In genomic region chr7:5596046-5596895, GRCh38 we compare ENCODE assay signal across 8 cellular contexts. TPM values are rescaled to one million over a fixed set of nuclear protein-coding genes. Genes with fewer than 3 reads are reported as not detected.
DNase-seq lines count a peak whose midpoint lies in the region; ATAC-seq and TF ChIP-seq lines count a peak whose summit lies in the region.

No MANE protein-coding gene starts in this region.

- TF ChIP-seq CTCF in fibroblast of mammary gland (conservative IDR thresholded peaks at IDR 0.05; ENCODE audit: control insufficient read depth, insufficient read depth, low read depth, low read length) = no peak

- H3K27me3 ChIP-seq in NT2/D1 (ENCODE audit: insufficient read depth, insufficient read length) = peaks cover 13% of the 10 kb centered on the region

- H3K9me3 ChIP-seq in NT2/D1 (ENCODE audit: insufficient read depth, low read length) = no peaks in the 10 kb centered on the region

- no peaks in the 10 kb centered on the region for H3K9me3 Mint-ChIP-seq in activated T-cell treated with anti-CD3 and anti-CD28 coated beads, Interleukin-2, amount 50 U/mL, for 72 hours

- peaks cover 8% of the 10 kb centered on the region for H3K27me3 Mint-ChIP-seq in activated T-cell treated with anti-CD3 and anti-CD28 coated beads, Interleukin-2, amount 50 U/mL, for 72 hours (ENCODE audit: low read depth)

- DNase-seq in NT2/D1 (ENCODE audit: low read depth, low spot score) (no peak), fibroblast of mammary gland (ENCODE audit: low read depth) (peak; percentile 95), non-pigmented ciliary epithelial cell (ENCODE audit: low read depth) (peak; percentile 83)
- peak; percentile 86 to 87 for DNase-seq in activated T-cell treated with anti-CD3 and anti-CD28 coated beads, Interleukin-2, amount 50 U/mL, for 72 hours

- H3K4me1 ChIP-seq in NT2/D1 (ENCODE audit: insufficient read depth, insufficient read length) = peaks cover 41% of the 10 kb centered on the region

- peak; percentile 46 for TF ChIP-seq POLR2A in GM18505 (IDR thresholded peaks at IDR 0.05; ENCODE audit: borderline replicate concordance, extremely low read depth, insufficient read depth, insufficient read length)

- H3K27ac ChIP-seq in temporal lobe (ENCODE audit: low read depth, low read length) = peak overlapping the region; percentile 68

- peaks cover 0 to 2% of the 10 kb centered on the region in 2 donors for H3K36me3 Mint-ChIP-seq in activated T-cell treated with anti-CD3 and anti-CD28 coated beads, Interleukin-2, amount 50 U/mL, for 72 hours (ENCODE audit: insufficient read depth in 2 of 2)

- peaks cover 67% of the 10 kb centered on the region for H3K36me3 ChIP-seq in NT2/D1 (ENCODE audit: insufficient read depth, insufficient read length, low read length)

- H3K4me3 ChIP-seq in NT2/D1 (ENCODE audit: insufficient read length, low read depth) = peak overlapping the region; percentile 98
- H3K4me3 ChIP-seq in fibroblast of mammary gland (ENCODE audit: control insufficient read depth, low read depth, low read length) = peak overlapping the region; percentile 76

- H3K4me3 Mint-ChIP-seq in activated T-cell treated with anti-CD3 and anti-CD28 coated beads, Interleukin-2, amount 50 U/mL, for 72 hours = peak overlapping the region; percentile 81

- peaks cover 24% of the 10 kb centered on the region for H3K4me1 Mint-ChIP-seq in activated T-cell treated with anti-CD3 and anti-CD28 coated beads, Interleukin-2, amount 50 U/mL, for 72 hours (ENCODE audit: low read depth)

- H3K9ac ChIP-seq in NT2/D1 (ENCODE audit: insufficient read length, low read depth) = peak overlapping the region; percentile 100

- no peak overlapping the region for H3K27ac Mint-ChIP-seq in activated T-cell treated with anti-CD3 and anti-CD28 coated beads, Interleukin-2, amount 50 U/mL, for 72 hours

- no peak for ATAC-seq in GM18505 (IDR thresholded peaks at IDR 0.05; ENCODE audit: unreplicated experiment)
- peak; percentile 79 to 84 for ATAC-seq in activated T-cell treated with anti-CD3 and anti-CD28 coated beads, Interleukin-2, amount 50 U/mL, for 72 hours (replicated peaks in 1 of 2)
- no peak for ATAC-seq in HG02885 (IDR thresholded peaks at IDR 0.05; ENCODE audit: poor library complexity, unreplicated experiment)
- ATAC-seq in GM19467 (IDR thresholded peaks at IDR 0.05; ENCODE audit: unreplicated experiment) = no peak

RNA-seq across cellular contexts. Expression of gene FSCN1, which starts 3.7 kb away (rescaled TPM):
- 10 to 100 TPM; 25.7 to 31.3 TPM for total RNA-seq in activated T-cell treated with anti-CD3 and anti-CD28 coated beads, Interleukin-2, amount 50 U/mL, for 72 hours
- total RNA-seq in temporal lobe = 151 TPM

Comparison
In these comparisons a context has a peak if more than half of its experiments do, and no peak if none do; other contexts are left out.
1. ATAC-seq: peak in activated T-cell treated with anti-CD3 and anti-CD28 coated beads, Interleukin-2, amount 50 U/mL, for 72 hours (2 of 2); none in GM18505 (single experiment), HG02885 (single experiment) and GM19467 (single experiment).